20 cellular contexts compared by ENCODE assay signal in genomic region chr5:36244076-36244475, GRCh38. TPM values are rescaled to one million over a fixed set of nuclear protein-coding genes. Genes with fewer than 3 reads are reported as not detected.
DNase-seq lines count a peak whose midpoint lies in the region; ATAC-seq, FAIRE-seq and TF ChIP-seq lines count a peak whose summit lies in the region.
"Had no signal": no experiment of that assay in that cellular context is flagged by ENCODE, and none has a peak within 500 bp of the region (broad histone marks: within the 10 kb centered on the region; RNA-seq: fewer than 3 reads in every experiment).

No MANE protein-coding gene starts in this region.

- H3K4me3 ChIP-seq in liver (ENCODE audit: low read depth in 1 of 3, low read length in 3 of 3), result no peak overlapping the region
- H3K4me3 ChIP-seq in HepG2 (replicated peaks in 1 of 3; ENCODE audit: insufficient read depth in 1 of 3, low read depth in 2 of 3, low read length in 3 of 3), result no peak overlapping the region
- no peak overlapping the region for H3K4me3 ChIP-seq in right lobe of liver
- H3K4me3 ChIP-seq: gastroesophageal sphincter, K562, skin epidermis had no signal

- H3K36me3 ChIP-seq in liver (ENCODE audit: control insufficient read depth in 4 of 4, insufficient read depth in 3 of 4, low read depth in 1 of 4, low read length in 3 of 4) (no peaks in the 10 kb centered on the region), HepG2 (replicated peaks in 1 of 2; ENCODE audit: control insufficient read depth in 1 of 2, insufficient read depth in 2 of 2, low read length in 2 of 2) (no peaks in the 10 kb centered on the region), right lobe of liver (no peaks in the 10 kb centered on the region)
- H3K36me3 ChIP-seq: BE2C, gastroesophageal sphincter had no signal

- POLR2A ChIA-PET in HepG2 (lab: Yijun Ruan, JAX), result interaction anchor here (0.8 kb wide), 1 partner anchor 93 kb away, joined by 3 read pairs; no protein-coding TSS in a partner anchor
- POLR2A ChIA-PET in GM10248 (lab: Yijun Ruan, JAX), result no interaction called here

- H3K9me3 ChIP-seq in liver (ENCODE audit: control insufficient read depth in 4 of 4, low read length in 3 of 4) (no peaks in the 10 kb centered on the region), HepG2 (ENCODE audit: low read length) (no peaks in the 10 kb centered on the region), T-helper 17 cell (ENCODE audit: control insufficient read depth, low read length, poor library complexity, severe bottlenecking) (no peaks in the 10 kb centered on the region), right lobe of liver (no peaks in the 10 kb centered on the region)
- H3K9me3 ChIP-seq: gastroesophageal sphincter had no signal

- H3K4me1 ChIP-seq in liver (ENCODE audit: control insufficient read depth in 4 of 4, insufficient read depth in 4 of 4, low read length in 3 of 4), result peaks cover 0 to 17% (median 7%) of the 10 kb centered on the region in 4 donors
- H3K4me1 ChIP-seq in HepG2 (ENCODE audit: insufficient read depth, low read length), result peaks cover 28% of the 10 kb centered on the region
- peaks cover 0 to 15% (median 3%) of the 10 kb centered on the region in 4 donors for H3K4me1 ChIP-seq in right lobe of liver
- H3K4me1 ChIP-seq: BE2C had no signal

- no peaks in the 10 kb centered on the region for H3K9me3 Mint-ChIP-seq in type B pancreatic cell
- H3K9me3 Mint-ChIP-seq: WTC11 had no signal

- in situ Hi-C loops in HepG2 (cut with HindIII; ENCODE audit: extremely low pct_ligation_motif_present, low pct_unique_long_range_greater_than_20kb), result no loop called here

- no peaks in the 10 kb centered on the region for H4K20me1 ChIP-seq in HepG2 (ENCODE audit: insufficient read depth, low read length)

- FAIRE-seq in HepG2 (lab: Jason Lieb, UNC), result no peak
- FAIRE-seq: GM12891, K562 had no signal

- no peak for TF ChIP-seq POLR2A in HepG2 (IDR thresholded peaks at IDR 0.05; ENCODE audit: insufficient read depth in 1 of 2, low read depth in 2 of 2, low read length in 2 of 2)
- TF ChIP-seq POLR2A in right lobe of liver (IDR thresholded peaks at IDR 0.05), result no peak

- no peaks in the 10 kb centered on the region for H3K27me3 ChIP-seq in liver (ENCODE audit: control insufficient read depth in 4 of 4, insufficient read depth in 4 of 4, low read length in 3 of 4)
- H3K27me3 ChIP-seq in HepG2 (ENCODE audit: control insufficient read depth in 1 of 2, insufficient read depth in 2 of 2, low read length in 2 of 2), result no peaks in the 10 kb centered on the region
- H3K27me3 ChIP-seq in right lobe of liver, result no peaks in the 10 kb centered on the region
- H3K27me3 ChIP-seq: BE2C, gastroesophageal sphincter had no signal

- H3K4me3 Mint-ChIP-seq in T-helper 17 cell (no peak overlapping the region), type B pancreatic cell (peak overlapping the region; percentile 46)
- H3K4me3 Mint-ChIP-seq: WTC11 had no signal

- H3K9ac ChIP-seq in liver (ENCODE audit: low read depth in 1 of 2, low read length in 2 of 2), result no peak overlapping the region
- H3K9ac ChIP-seq in HepG2 (ENCODE audit: insufficient read depth, low read depth, low read length), result no peak overlapping the region

- BruUV-seq in HepG2 (replicated peaks; lab: Mats Ljungman, UMichigan), result no TSS peak

- intact Hi-C loops in HepG2 (cut with micrococcal nuclease; ENCODE audit: unreplicated experiment) (no loop called here), right lobe of liver (cut with DNase I) (loop anchor here in 1 of 2 donors (5.0 kb wide), 1 partner anchor 58 kb away; the partner anchor contains the start of gene RANBP3L)

- H3K36me3 Mint-ChIP-seq in T-helper 17 cell (ENCODE audit: low read depth) (peaks cover 5% of the 10 kb centered on the region), type B pancreatic cell (peaks cover under 1% of the 10 kb centered on the region)
- H3K36me3 Mint-ChIP-seq: WTC11 had no signal

- DNase-seq in HepG2 (ENCODE audit: low spot score) (no peak), T-helper 17 cell (no peak), right lobe of liver (no peak), type B pancreatic cell (ENCODE audit: extremely low spot score, unreplicated experiment) (no peak), GM10248 (ENCODE audit: extremely low spot score) (no peak), NCI-H1105 treated with DMSO at 0.1 percent for 48 hours (lab: John Stamatoyannopoulos, UW) (no peak)
- DNase-seq: BE2C; GDM1; H7; NCI-H2029 treated with DMSO at 0.1 percent for 48 hours; NCI-H524 treated with DMSO at 0.1 percent for 48 hours; posterior cingulate gyrus; stimulated activated CD4-positive, alpha-beta T cell treated with anti-CD3 and anti-CD28 coated beads, Interleukin-2, amount 100 ng/mL, for 48 hours; SW 1271 had no signal

- ATAC-seq in HepG2 (no peak), T-helper 17 cell (no peak), right lobe of liver (no peak)
- ATAC-seq: gastroesophageal sphincter, K562, WTC11 had no signal

- H3K4me1 Mint-ChIP-seq in T-helper 17 cell (peaks cover 37% of the 10 kb centered on the region), type B pancreatic cell (ENCODE audit: unreplicated experiment) (peaks cover 16% of the 10 kb centered on the region)

- H3K4me2 ChIP-seq in HepG2 (ENCODE audit: low read depth, low read length), result no peak overlapping the region

- peaks cover 14% of the 10 kb centered on the region for H3K79me2 ChIP-seq in HepG2 (ENCODE audit: insufficient read depth, low read length)

- H3K27ac ChIP-seq in liver (ENCODE audit: low read depth in 1 of 2, low read length in 2 of 2) (peak overlapping the region; percentile 98 to 99), HepG2 (ENCODE audit: extremely low read length, insufficient read depth, low read length) (no peak overlapping the region), right lobe of liver (peak overlapping the region; percentile 98 to 99 (median 99))

- no peak overlapping the region for H2AFZ ChIP-seq in HepG2 (ENCODE audit: low read length)

- H3K27ac Mint-ChIP-seq in T-helper 17 cell, result peak overlapping the region; percentile 90
- peak overlapping the region; percentile 8 for H3K27ac Mint-ChIP-seq in type B pancreatic cell
- H3K27ac Mint-ChIP-seq: WTC11 had no signal

- TF ChIP-seq RAD21 in liver (IDR thresholded peaks at IDR 0.05) (no peak), HepG2 (CRISPR knock-in tag; IDR thresholded peaks at IDR 0.05) (no peak)

- CTCF ChIA-PET in HepG2 (lab: Yijun Ruan, JAX; ENCODE audit: low intra/inter-chr PET ratio, low total read pairs) (no interaction called here), GM10248 (lab: Yijun Ruan, JAX) (interaction anchor here (1.4 to 3.9 kb wide), 4 partner anchors 21 to 446 kb away, joined by 3 to 27 read pairs (median 4); no protein-coding TSS in a partner anchor)

- no peak for TF ChIP-seq CTCF in liver (IDR thresholded peaks at IDR 0.05; ENCODE audit: low read depth, low read length, missing input control)
- no peak for TF ChIP-seq CTCF in HepG2 (CRISPR knock-in tag; IDR thresholded peaks at IDR 0.05)
- no peak for TF ChIP-seq CTCF in right lobe of liver (IDR thresholded peaks at IDR 0.05)
- no peak for TF ChIP-seq CTCF in type B pancreatic cell (conservative IDR thresholded peaks at IDR 0.05)
- no peak for TF ChIP-seq CTCF in GM10248 (IDR thresholded peaks at IDR 0.05; ENCODE audit: control extremely low read depth, extremely low read depth, low read depth, missing control alignments)

- H3K27me3 Mint-ChIP-seq in T-helper 17 cell, result no peaks in the 10 kb centered on the region
- H3K27me3 Mint-ChIP-seq in type B pancreatic cell, result no peaks in the 10 kb centered on the region

- TF ChIP-seq EP300 in HepG2 (IDR thresholded peaks at IDR 0.05; ENCODE audit: low read depth in 2 of 2, low read length in 2 of 2) (no peak), HepG2 (CRISPR knock-in tag; IDR thresholded peaks at IDR 0.05; ENCODE audit: borderline replicate concordance) (no peak)

- WGBS in liver, result 72% methylated on average over 3 of the region's 3 CpGs
- WGBS in HepG2 (ENCODE audit: low lambda C conversion rate), result 75% methylated on average over 3 of the region's 3 CpGs
- 57% methylated on average over 3 of the region's 3 CpGs for WGBS in right lobe of liver (ENCODE audit: insufficient coverage, low coverage, low lambda C conversion rate, missing lambda C conversion rate)

RNA-seq across cellular contexts. Expression of gene NADK2, which starts 2.4 kb away (rescaled TPM):
- 100 to 1,000 TPM; 101 to 178 TPM for total RNA-seq in liver
- 10 to 100 TPM; 73.6 to 74.6 TPM for polyA plus RNA-seq in liver
- total RNA-seq in HepG2 (2016; rRNA removed; fragmentation: Illumina TruSeq; extraction: Trizol), result 71.4 and 94.9 TPM in 2 replicates
- 16.2 and 22.5 TPM in 2 replicates for total RNA-seq in HepG2 (2016; cell fraction: cytosol; rRNA removed; fragmentation: Illumina TruSeq; extraction: Trizol; ENCODE audit: low read depth)
- 66.3 and 99.8 TPM in 2 replicates for total RNA-seq in HepG2 (2016; cell fraction: insoluble cytoplasmic fraction; rRNA removed; fragmentation: Illumina TruSeq; extraction: Trizol)
- 39.1 and 45.5 TPM in 2 replicates for total RNA-seq in HepG2 (2016; cell fraction: membrane; rRNA removed; fragmentation: Illumina TruSeq; extraction: Trizol)
- 36.8 and 39.2 TPM in 2 replicates for total RNA-seq in HepG2 (2016; cell fraction: nucleus; rRNA removed; fragmentation: Illumina TruSeq; extraction: Trizol)
- 13.9 and 14.6 TPM in 2 replicates for polyA plus RNA-seq in HepG2 (2011; rRNA removed)
- polyA plus RNA-seq in HepG2 (2011; cell fraction: cytosol; rRNA removed), result 6.9 and 10.4 TPM in 2 replicates
- polyA plus RNA-seq in HepG2 (2011; cell fraction: nucleus; rRNA removed), result 5.7 and 12.0 TPM in 2 replicates
- polyA plus RNA-seq in HepG2 (2012), result 28.2 and 41.4 TPM in 2 replicates
- polyA plus RNA-seq in HepG2 (2016; cell fraction: cytosol; fragmentation: Illumina TruSeq; extraction: Trizol; ENCODE audit: low read depth), result 11.5 and 11.7 TPM in 2 replicates
- polyA plus RNA-seq in HepG2 (2016; cell fraction: insoluble cytoplasmic fraction; fragmentation: Illumina TruSeq; extraction: Trizol; ENCODE audit: low read depth), result 63.7 and 67.5 TPM in 2 replicates
- 21.2 and 22.8 TPM in 2 replicates for polyA plus RNA-seq in HepG2 (2016; cell fraction: membrane; fragmentation: Illumina TruSeq; extraction: Trizol; ENCODE audit: low read depth)
- polyA plus RNA-seq in HepG2 (2016; cell fraction: nucleus; fragmentation: Illumina TruSeq; extraction: Trizol; ENCODE audit: insufficient read depth, low read depth), result 67.8 and 71.3 TPM in 2 replicates
- polyA minus RNA-seq in HepG2 (2011; rRNA and poly(A)+ RNA removed; ENCODE audit: low replicate concordance), result 15.0 and 26.4 TPM in 2 replicates
- 20.1 and 29.7 TPM in 2 replicates for polyA minus RNA-seq in HepG2 (2011; cell fraction: cytosol; rRNA and poly(A)+ RNA removed)
- 14.9 and 16.9 TPM in 2 replicates for polyA minus RNA-seq in HepG2 (2011; cell fraction: nucleus; rRNA and poly(A)+ RNA removed)
- 10 to 100 TPM; 10.4 to 12.0 TPM for total RNA-seq in T-helper 17 cell
- total RNA-seq in right lobe of liver, result 100 to 1,000 TPM; 102 to 253 (median 142) TPM
- total RNA-seq in type B pancreatic cell (ENCODE audit: low replicate concordance), result 27.2 and 38.4 TPM in 2 replicates

RNA-seq across cellular contexts. Expression of gene RANBP3L, which starts 57.6 kb away (rescaled TPM):
- total RNA-seq in liver (1 to 10 TPM in 1 of 2 donors, under 1 TPM in 1; 0.33 to 9.2 TPM), HepG2 (2016; rRNA removed; fragmentation: Illumina TruSeq; extraction: Trizol) (0.09 TPM in 1 of 2 replicates, not detected in the other), T-helper 17 cell (not detected), right lobe of liver (1 to 10 TPM in 4 of 6 experiments, under 1 TPM in 2; 0.22 to 5.0 (median 1.3) TPM), type B pancreatic cell (ENCODE audit: low replicate concordance) (0.53 TPM in 1 of 2 replicates, not detected in the other)
- polyA plus RNA-seq in liver (1 to 10 TPM in 1 of 2 donors, under 1 TPM in 1; 0.42 to 3.7 TPM), HepG2 (2011; rRNA removed) (not detected in 2 replicates)
- total RNA-seq in HepG2 (2016; cell fraction: cytosol; rRNA removed; fragmentation: Illumina TruSeq; extraction: Trizol; ENCODE audit: low read depth), result not detected in 2 replicates
- total RNA-seq in HepG2 (2016; cell fraction: insoluble cytoplasmic fraction; rRNA removed; fragmentation: Illumina TruSeq; extraction: Trizol), result not detected in 2 replicates
- total RNA-seq in HepG2 (2016; cell fraction: membrane; rRNA removed; fragmentation: Illumina TruSeq; extraction: Trizol), result not detected in 2 replicates
- 0.84 TPM in 1 of 2 replicates, not detected in the other for total RNA-seq in HepG2 (2016; cell fraction: nucleus; rRNA removed; fragmentation: Illumina TruSeq; extraction: Trizol)
- polyA plus RNA-seq in HepG2 (2011; cell fraction: cytosol; rRNA removed), result 0.01 TPM in 1 of 2 replicates, not detected in the other
- polyA plus RNA-seq in HepG2 (2011; cell fraction: nucleus; rRNA removed), result not detected in 2 replicates
- polyA plus RNA-seq in HepG2 (2012), result 0.15 and 0.25 TPM in 2 replicates
- polyA plus RNA-seq in HepG2 (2016; cell fraction: cytosol; fragmentation: Illumina TruSeq; extraction: Trizol; ENCODE audit: low read depth), result not detected in 2 replicates
- not detected in 2 replicates for polyA plus RNA-seq in HepG2 (2016; cell fraction: insoluble cytoplasmic fraction; fragmentation: Illumina TruSeq; extraction: Trizol; ENCODE audit: low read depth)
- polyA plus RNA-seq in HepG2 (2016; cell fraction: membrane; fragmentation: Illumina TruSeq; extraction: Trizol; ENCODE audit: low read depth), result not detected in 2 replicates
- not detected in 2 replicates for polyA plus RNA-seq in HepG2 (2016; cell fraction: nucleus; fragmentation: Illumina TruSeq; extraction: Trizol; ENCODE audit: insufficient read depth, low read depth)
- 1.2 TPM in 1 of 2 replicates, not detected in the other for polyA minus RNA-seq in HepG2 (2011; rRNA and poly(A)+ RNA removed; ENCODE audit: low replicate concordance)
- not detected in 2 replicates for polyA minus RNA-seq in HepG2 (2011; cell fraction: cytosol; rRNA and poly(A)+ RNA removed)
- polyA minus RNA-seq in HepG2 (2011; cell fraction: nucleus; rRNA and poly(A)+ RNA removed), result not detected in 2 replicates
- total RNA-seq: H7, K562, WTC11 had no signal
